22 cellular contexts compared by ENCODE assay signal in the genomic region with DNA sequence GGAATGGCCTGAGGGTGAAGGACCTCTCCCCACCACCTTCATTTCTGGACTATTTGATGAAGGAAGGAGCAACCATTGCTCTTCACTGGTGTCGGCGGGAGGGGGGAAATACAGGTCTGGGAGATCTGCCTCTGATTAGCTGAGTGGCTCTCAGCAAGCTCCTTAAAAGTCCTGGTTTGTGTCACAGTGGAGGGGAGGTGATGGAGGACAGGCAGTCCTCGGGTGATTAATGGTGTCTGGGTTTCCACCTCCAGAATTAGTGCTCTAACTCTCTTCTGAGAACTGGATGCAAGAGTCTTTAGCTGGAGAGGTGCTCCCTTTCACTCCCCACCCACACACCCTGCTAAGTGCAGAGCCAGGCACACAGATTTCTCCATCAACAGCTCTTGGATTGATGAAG.
"Had no signal": no experiment of that assay in that cellular context is flagged by ENCODE, and none has a peak within 500 bp of the region (broad histone marks: within the 10 kb centered on the region; RNA-seq: fewer than 3 reads in every experiment).

No MANE protein-coding gene starts in this region.

- H3K9me3 Mint-ChIP-seq: activated naive CD4-positive, alpha-beta T cell treated with anti-CD3 and anti-CD28 coated beads, Interleukin-2, amount 50 U/mL, for 24 hours; memory B cell; nephron progenitor cell; T-cell; T-helper 2 cell treated with Interferon-gamma antibody and Interleukin-4, amounts not matched to agents 5 μg/mL and 100 μg/mL, for 36 hours had no signal

- H3K27me3 ChIP-seq: breast epithelium, sigmoid colon, thyroid gland had no signal

- H3K36me3 Mint-ChIP-seq: activated naive CD4-positive, alpha-beta T cell treated with anti-CD3 and anti-CD28 coated beads, Interleukin-2, amount 50 U/mL, for 24 hours; memory B cell; T-cell had no signal

- H3K36me3 ChIP-seq: breast epithelium, sigmoid colon, thyroid gland, WERI-Rb-1 had no signal

- ATAC-seq: activated CD8-positive, alpha-beta T cell treated with anti-CD3 and anti-CD28 coated beads, Interleukin-2, amount 10 ng/mL, durations not matched to agents 7 days and 5 days; SK-N-SH treated with all-trans-retinoic acid at 6 μM for 48 hours; stimulated activated naive CD8-positive, alpha-beta T cell treated with anti-CD3 and anti-CD28 coated beads, Interleukin-15, Interleukin-2, amounts not matched to agents 100 U/mL and 50 U/mL, for 24 hours; T-cell had no signal

- DNase-seq: activated CD4-positive, alpha-beta T cell treated with anti-CD3 and anti-CD28 coated beads for 1 hour; activated CD4-positive, alpha-beta T cell treated with anti-CD3 and anti-CD28 coated beads, Interleukin-2, amount 50 U/mL, for 1 hour; activated CD8-positive, alpha-beta T cell treated with anti-CD3 and anti-CD28 coated beads, Interleukin-2, amount 10 ng/mL, durations not matched to agents 7 days and 5 days; activated gamma-delta T cell treated with Interleukin-2 at 50 U/mL for 16 hours; anterior cingulate cortex; cerebellar nuclear complex; cortex of kidney; effector CD4-positive, alpha-beta T cell; foreskin keratinocyte; nephron progenitor cell; sigmoid colon; stimulated activated CD4-positive, alpha-beta T cell treated with anti-CD3 and anti-CD28 coated beads, Interleukin-4, amount 100 ng/mL, for 1 hour; stimulated activated naive CD8-positive, alpha-beta T cell treated with anti-CD3 and anti-CD28 coated beads, Interleukin-15, Interleukin-2, amounts not matched to agents 100 U/mL and 50 U/mL, for 24 hours; T-cell; thyroid gland; WERI-Rb-1 had no signal

- H3K9me3 ChIP-seq: breast epithelium, sigmoid colon, thyroid gland had no signal

- H3K4me1 Mint-ChIP-seq: activated naive CD4-positive, alpha-beta T cell treated with anti-CD3 and anti-CD28 coated beads, Interleukin-2, amount 50 U/mL, for 24 hours; memory B cell; T-cell had no signal

- H3K4me3 ChIP-seq: breast epithelium, sigmoid colon, thyroid gland had no signal

- H3K4me1 ChIP-seq: breast epithelium, foreskin keratinocyte, parathyroid adenoma, thyroid gland had no signal

- H3K27ac Mint-ChIP-seq: activated CD8-positive, alpha-beta T cell treated with anti-CD3 and anti-CD28 coated beads, Interleukin-2, amount 10 ng/mL, durations not matched to agents 7 days and 5 days; activated naive CD4-positive, alpha-beta T cell treated with anti-CD3 and anti-CD28 coated beads, Interleukin-2, amount 50 U/mL, for 24 hours; memory B cell; nephron progenitor cell; T-cell; T-helper 2 cell treated with Interferon-gamma antibody and Interleukin-4, amounts not matched to agents 5 μg/mL and 100 μg/mL, for 36 hours had no signal

- H3K27ac ChIP-seq: breast epithelium, foreskin keratinocyte, parathyroid adenoma, sigmoid colon, thyroid gland, WERI-Rb-1 had no signal

- H3K4me3 Mint-ChIP-seq: activated CD8-positive, alpha-beta T cell treated with anti-CD3 and anti-CD28 coated beads, Interleukin-2, amount 10 ng/mL, durations not matched to agents 7 days and 5 days; activated naive CD4-positive, alpha-beta T cell treated with anti-CD3 and anti-CD28 coated beads, Interleukin-2, amount 50 U/mL, for 24 hours; memory B cell; nephron progenitor cell; T-cell; T-helper 2 cell treated with Interferon-gamma antibody and Interleukin-4, amounts not matched to agents 5 μg/mL and 100 μg/mL, for 36 hours had no signal
